ENCODE assay signal across 11 cellular contexts in genomic region chr6:1607557-1608221, GRCh38. TPM values are rescaled to one million over a fixed set of nuclear protein-coding genes. Genes with fewer than 3 reads are reported as not detected.
A peak's percentile ranks its signal among the peaks of the same experiment; 100 is the strongest.
DNase-seq lines count a peak whose midpoint lies in the region; ATAC-seq, FAIRE-seq and TF ChIP-seq lines count a peak whose summit lies in the region.
"Had no signal": no experiment of that assay in that cellular context is flagged by ENCODE, and none has a peak within 500 bp of the region (broad histone marks: within the 10 kb centered on the region; RNA-seq: fewer than 3 reads in every experiment).

No MANE protein-coding gene starts in this region.

- no peak overlapping the region for H3K4me3 ChIP-seq in endothelial cell of umbilical vein (replicated peaks in 1 of 3; ENCODE audit: insufficient read depth in 1 of 3, low read depth in 1 of 3, low read length in 3 of 3)
- no peak overlapping the region for H3K4me3 ChIP-seq in sigmoid colon

- H3K4me1 ChIP-seq in endothelial cell of umbilical vein (ENCODE audit: control insufficient read depth, extremely low read depth, insufficient read depth, low read length) (peaks cover 3% of the 10 kb centered on the region), sigmoid colon (peaks cover 0 to 72% (median 51%) of the 10 kb centered on the region in 4 donors)

- TF ChIP-seq POLR2A in endothelial cell of umbilical vein (IDR thresholded peaks at IDR 0.05; ENCODE audit: low read depth, low read length) (no peak), sigmoid colon (IDR thresholded peaks at IDR 0.05) (no peak)

- H3K9me3 Mint-ChIP-seq in T-helper 1 cell treated with Interleukin-12 subunit alpha and Interleukin-12 subunit beta and Interleukin-4 antibody, amounts not matched to agents 30 μg/mL and 1 μg/mL, for 36 hours = no peaks in the 10 kb centered on the region

- no peak overlapping the region for H2AFZ ChIP-seq in endothelial cell of umbilical vein (ENCODE audit: low read depth, low read length)

- TF ChIP-seq CTCF in endothelial cell of umbilical vein (IDR thresholded peaks at IDR 0.05; ENCODE audit: extremely low read depth in 1 of 2, insufficient read depth in 1 of 2, low read depth in 1 of 2, low read length in 2 of 2) = no peak
- no peak for TF ChIP-seq CTCF in sigmoid colon (IDR thresholded peaks at IDR 0.05)

- no peak for TF ChIP-seq EP300 in sigmoid colon (IDR thresholded peaks at IDR 0.05)

- DNase-seq in T-helper 1 cell (no peak), NCI-H526 treated with DMSO at 0.1 percent for 48 hours (lab: John Stamatoyannopoulos, UW) (peak; percentile 62), endothelial cell of umbilical vein (ENCODE audit: low read depth, low spot score) (peak; percentile 11), sigmoid colon (peak; percentile 66)
- DNase-seq: activated effector memory CD4-positive, alpha-beta T cell treated with Interleukin-2 at 50 U/mL for 16 hours; left colon; NCI-H446 treated with DMSO at 0.1 percent for 48 hours had no signal

- POLR2A ChIA-PET in endothelial cell of umbilical vein (lab: Charles Lee) = no interaction called here

- H3K4me3 Mint-ChIP-seq in T-helper 1 cell treated with Interleukin-12 subunit alpha and Interleukin-12 subunit beta and Interleukin-4 antibody, amounts not matched to agents 30 μg/mL and 1 μg/mL, for 36 hours = peak overlapping the region; percentile 38

- H3K27me3 Mint-ChIP-seq in T-helper 1 cell treated with Interleukin-12 subunit alpha and Interleukin-12 subunit beta and Interleukin-4 antibody, amounts not matched to agents 30 μg/mL and 1 μg/mL, for 36 hours (ENCODE audit: low read depth) = peaks cover 70% of the 10 kb centered on the region

- peaks cover 4% of the 10 kb centered on the region for H4K20me1 ChIP-seq in endothelial cell of umbilical vein (replicated peaks; ENCODE audit: control insufficient read depth, extremely low read depth, insufficient read depth, low read length)

- H3K4me2 ChIP-seq in endothelial cell of umbilical vein (ENCODE audit: insufficient read depth, low read length) = no peak overlapping the region

- peaks cover 10 to 13% of the 10 kb centered on the region in 2 experiments for H3K27me3 ChIP-seq in endothelial cell of umbilical vein (ENCODE audit: control insufficient read depth in 2 of 2, insufficient read depth in 2 of 2, low read length in 2 of 2)
- H3K27me3 ChIP-seq in sigmoid colon = peaks cover 79 to 92% (median 84%) of the 10 kb centered on the region in 3 donors

- H3K4me1 Mint-ChIP-seq in T-helper 1 cell treated with Interleukin-12 subunit alpha and Interleukin-12 subunit beta and Interleukin-4 antibody, amounts not matched to agents 30 μg/mL and 1 μg/mL, for 36 hours (ENCODE audit: low read depth) = peaks cover 23% of the 10 kb centered on the region

- WGBS in sigmoid colon, 2 donors = 5 to 6% methylated on average over 31 of the region's 31 CpGs

- H3K79me2 ChIP-seq in endothelial cell of umbilical vein (ENCODE audit: control insufficient read depth, insufficient read depth, low read length) = peaks cover 24% of the 10 kb centered on the region

- H3K9ac ChIP-seq in endothelial cell of umbilical vein (replicated peaks; ENCODE audit: extremely low read depth, insufficient read depth, low read length) = no peak overlapping the region

- no peaks in the 10 kb centered on the region for H3K9me1 ChIP-seq in endothelial cell of umbilical vein (replicated peaks; ENCODE audit: control insufficient read depth, extremely low read depth, insufficient read depth, low read length)

- H3K27ac ChIP-seq in endothelial cell of umbilical vein (ENCODE audit: insufficient read depth, low read depth, low read length) (no peak overlapping the region), sigmoid colon (no peak overlapping the region)

- no peak for ATAC-seq in HG03520 (IDR thresholded peaks at IDR 0.05; ENCODE audit: unreplicated experiment)
- no peak for ATAC-seq in HG03135 (IDR thresholded peaks at IDR 0.05; ENCODE audit: unreplicated experiment)
- no peak for ATAC-seq in HG03460 (IDR thresholded peaks at IDR 0.05; ENCODE audit: unreplicated experiment)
- ATAC-seq: left colon had no signal

- H3K9me3 ChIP-seq in endothelial cell of umbilical vein (replicated peaks; ENCODE audit: control insufficient read depth, insufficient read depth, low read length) = no peaks in the 10 kb centered on the region
- no peaks in the 10 kb centered on the region for H3K9me3 ChIP-seq in sigmoid colon

- CTCF ChIA-PET in endothelial cell of umbilical vein (lab: Charles Lee) = interaction anchor here (1.0 to 3.5 kb wide), 5 partner anchors 20 to 1026 kb away, joined by 3 to 22 read pairs (median 6); no protein-coding TSS in a partner anchor

- H3K27ac Mint-ChIP-seq in T-helper 1 cell treated with Interleukin-12 subunit alpha and Interleukin-12 subunit beta and Interleukin-4 antibody, amounts not matched to agents 30 μg/mL and 1 μg/mL, for 36 hours = peak overlapping the region; percentile 74

- intact Hi-C loops in endothelial cell of umbilical vein (cut with micrococcal nuclease) = loop anchor here (2.0 kb wide), 1 partner anchor 17 kb away; no protein-coding TSS in a partner anchor
- intact Hi-C loops in sigmoid colon (cut with DNase I) = loop anchor here (2.0 to 5.0 kb wide), 2 partner anchors 15 to 640 kb away; partner anchors contain the start of gene GMDS

- no peak for FAIRE-seq in endothelial cell of umbilical vein (lab: Jason Lieb, UNC)

- peaks cover 4% of the 10 kb centered on the region for H3K36me3 Mint-ChIP-seq in T-helper 1 cell treated with Interleukin-12 subunit alpha and Interleukin-12 subunit beta and Interleukin-4 antibody, amounts not matched to agents 30 μg/mL and 1 μg/mL, for 36 hours (ENCODE audit: low read depth)

- H3K36me3 ChIP-seq in endothelial cell of umbilical vein (ENCODE audit: control insufficient read depth in 2 of 2, extremely low read depth in 1 of 2, insufficient read depth in 2 of 2, low read length in 2 of 2) = no peaks in the 10 kb centered on the region
- H3K36me3 ChIP-seq in sigmoid colon = no peaks in the 10 kb centered on the region

- dilution Hi-C loops in endothelial cell of umbilical vein (cut with MboI; ENCODE audit: extremely low pct_ligation_motif_present, low sequenced_read_pairs) = loop anchor here (10.0 to 25.0 kb wide), 2 partner anchors 505 to 1037 kb away; no protein-coding TSS in a partner anchor

- BruUV-seq in endothelial cell of umbilical vein (replicated peaks; lab: Mats Ljungman, UMichigan) = no TSS peak

TF ChIP-seq in endothelial cell of umbilical vein, 7 proteins besides CTCF, POLR2A, EP300 and RAD21:
- TF ChIP-seq JUN (IDR thresholded peaks at IDR 0.05; ENCODE audit: borderline replicate concordance, insufficient read depth, insufficient read length, low read depth) (no peak), FOS (IDR thresholded peaks at IDR 0.05; ENCODE audit: borderline replicate concordance, insufficient read depth, low read length) (no peak), POLR2AphosphoS5 (IDR thresholded peaks at IDR 0.05; ENCODE audit: insufficient read depth, low read depth, low read length) (no peak), GATA2 (IDR thresholded peaks at IDR 0.05; ENCODE audit: insufficient read depth, insufficient read length, low read depth, low read length) (no peak), MAX (IDR thresholded peaks at IDR 0.05; ENCODE audit: insufficient read depth, insufficient read length) (no peak), MYC (IDR thresholded peaks at IDR 0.05; ENCODE audit: low read depth, low read length) (no peak), EZH2 (IDR thresholded peaks at IDR 0.05; ENCODE audit: borderline replicate concordance, low read depth, low read length, severe bottlenecking) (no peak)
TF ChIP-seq in endothelial cell of umbilical vein: peak in this region for 0.

RNA-seq across cellular contexts. Expression of gene FOXC1, which starts 2.0 kb away (rescaled TPM):
- total RNA-seq in endothelial cell of umbilical vein = 15.9 and 16.4 TPM in 2 replicates
- 6.4 and 7.2 TPM in 2 replicates for polyA plus RNA-seq in endothelial cell of umbilical vein
- 4.8 and 4.9 TPM in 2 replicates for polyA plus RNA-seq in endothelial cell of umbilical vein (2011; cell fraction: cytosol; rRNA removed)
- 7.4 and 11.8 TPM in 2 replicates for polyA plus RNA-seq in endothelial cell of umbilical vein (2011; cell fraction: nucleus; rRNA removed)
- polyA plus RNA-seq in endothelial cell of umbilical vein (2012) = 3.0 and 4.0 TPM in 2 replicates
- 5.5 and 6.8 TPM in 2 replicates for polyA minus RNA-seq in endothelial cell of umbilical vein
- 23.5 TPM for polyA minus RNA-seq in endothelial cell of umbilical vein (2011; cell fraction: cytosol; rRNA and poly(A)+ RNA removed)
- polyA minus RNA-seq in endothelial cell of umbilical vein (2011; cell fraction: nucleus; rRNA and poly(A)+ RNA removed) = 8.4 and 8.6 TPM in 2 replicates
- total RNA-seq in sigmoid colon = 1 to 10 TPM; 1.5 to 3.0 (median 1.8) TPM
- under 1 TPM in 2 of 3 donors, not detected in 1; 0.60 to 0.70 TPM for polyA plus RNA-seq in sigmoid colon

Comparison
In these comparisons a context has a peak if more than half of its experiments do, and no peak if none do; other contexts are left out.
1. DNase-seq: peak in NCI-H526 treated with DMSO at 0.1 percent for 48 hours (single experiment), endothelial cell of umbilical vein (single experiment) and sigmoid colon (single experiment); none in T-helper 1 cell (0 of 5).